10 cellular contexts compared by ENCODE assay signal in genomic region chr12:92185052-92185451, GRCh38. TPM values are rescaled to one million over a fixed set of nuclear protein-coding genes. Genes with fewer than 3 reads are reported as not detected.
DNase-seq lines count a peak whose midpoint lies in the region; ATAC-seq, FAIRE-seq and TF ChIP-seq lines count a peak whose summit lies in the region.
"Had no signal": no experiment of that assay in that cellular context is flagged by ENCODE, and none has a peak within 500 bp of the region (broad histone marks: within the 10 kb centered on the region; RNA-seq: fewer than 3 reads in every experiment).

No MANE protein-coding gene starts in this region.

- H2BK15ac ChIP-seq in mesenchymal stem cell (ENCODE audit: low read depth, poor library complexity, severe bottlenecking), result no peak overlapping the region

- no peak overlapping the region for H3K4ac ChIP-seq in mesenchymal stem cell (ENCODE audit: low read depth in 1 of 2, low read length in 2 of 2)

- no peaks in the 10 kb centered on the region for H3K79me1 ChIP-seq in mesenchymal stem cell (replicated peaks; ENCODE audit: low read length, poor library complexity, severe bottlenecking)

- no peak overlapping the region for H3K18ac ChIP-seq in mesenchymal stem cell (ENCODE audit: low read depth in 1 of 2, low read length in 2 of 2)

- no peak overlapping the region for H3K27ac ChIP-seq in body of pancreas
- no peak overlapping the region for H3K27ac ChIP-seq in mesenchymal stem cell (ENCODE audit: low read length, poor library complexity, severe bottlenecking)
- H3K27ac ChIP-seq in caudate nucleus (ENCODE audit: low read depth, low read length), result no peak overlapping the region

- H3K23ac ChIP-seq in mesenchymal stem cell (ENCODE audit: low read length in 2 of 2), result no peak overlapping the region

- no peak overlapping the region for H3K9ac ChIP-seq in mesenchymal stem cell (ENCODE audit: low read length)

- DNase-seq in GM12892 (ENCODE audit: insufficient read length) (no peak), body of pancreas (no peak), mesenchymal stem cell (no peak), caudate nucleus (lab: John Stamatoyannopoulos, UW) (no peak)
- DNase-seq in stimulated activated naive CD4-positive, alpha-beta T cell treated with Interleukin-2 at 50 U/mL for 16 hours (lab: John Stamatoyannopoulos, UW), result no peak
- DNase-seq: left colon had no signal

- intact Hi-C loops in body of pancreas (cut with DNase I), result no loop called here

- peak; percentile 37; the same call in 1 of the 2 replicates for TF ChIP-seq POLR2A in GM12892 (IDR thresholded peaks at IDR 0.05; ENCODE audit: low read depth, low read length)
- TF ChIP-seq POLR2A in body of pancreas (IDR thresholded peaks at IDR 0.05), result no peak

- no peak overlapping the region for H3K14ac ChIP-seq in mesenchymal stem cell (ENCODE audit: low read length in 2 of 2)

- peak overlapping the region; percentile 74 for H3K27ac Mint-ChIP-seq in activated naive CD8-positive, alpha-beta T cell

- H2AK5ac ChIP-seq in mesenchymal stem cell (ENCODE audit: low read length, severe bottlenecking), result no peak overlapping the region

- H2BK5ac ChIP-seq in mesenchymal stem cell (ENCODE audit: low read depth, low read length, poor library complexity, severe bottlenecking), result no peak overlapping the region

- H2BK120ac ChIP-seq in mesenchymal stem cell (ENCODE audit: low read depth, low read length), result no peak overlapping the region

- no peaks in the 10 kb centered on the region for H3K27me3 Mint-ChIP-seq in activated naive CD8-positive, alpha-beta T cell

- peak overlapping the region; percentile 83 for H3K4me3 Mint-ChIP-seq in activated naive CD8-positive, alpha-beta T cell

- H3K36me3 ChIP-seq in body of pancreas (replicated peaks in 1 of 2; ENCODE audit: insufficient read depth in 1 of 2, low read depth in 2 of 2), result no peaks in the 10 kb centered on the region
- H3K36me3 ChIP-seq in mesenchymal stem cell (ENCODE audit: control insufficient read depth in 1 of 2, insufficient read depth in 2 of 2, low read depth in 1 of 2, low read length in 2 of 2), result no peaks in the 10 kb centered on the region

- H3K4me1 ChIP-seq in body of pancreas (no peaks in the 10 kb centered on the region), mesenchymal stem cell (ENCODE audit: control insufficient read depth, insufficient read depth, low read depth, low read length) (no peaks in the 10 kb centered on the region)

- FAIRE-seq in GM12892 (lab: Jason Lieb, UNC), result peak; percentile 97
- FAIRE-seq: bronchial epithelial cell had no signal

- H2BK12ac ChIP-seq in mesenchymal stem cell (ENCODE audit: low read length in 2 of 2), result no peak overlapping the region

- H4K91ac ChIP-seq in mesenchymal stem cell (ENCODE audit: low read length), result no peak overlapping the region

- peaks cover 4% of the 10 kb centered on the region for H3K36me3 Mint-ChIP-seq in activated naive CD8-positive, alpha-beta T cell

- H3K4me3 ChIP-seq in body of pancreas (no peak overlapping the region), mesenchymal stem cell (ENCODE audit: insufficient read depth in 1 of 2, low read depth in 1 of 2, low read length in 2 of 2) (no peak overlapping the region)

- H3K27me3 ChIP-seq in body of pancreas (no peaks in the 10 kb centered on the region), mesenchymal stem cell (ENCODE audit: control insufficient read depth in 1 of 2, insufficient read depth in 1 of 2, low read length in 2 of 2) (no peaks in the 10 kb centered on the region)

- H4K8ac ChIP-seq in mesenchymal stem cell (ENCODE audit: low read length), result no peak overlapping the region

- H3K9me3 Mint-ChIP-seq in activated naive CD8-positive, alpha-beta T cell (ENCODE audit: low read depth), result no peaks in the 10 kb centered on the region

- no peak for TF ChIP-seq CTCF in body of pancreas (IDR thresholded peaks at IDR 0.05)

- peaks cover 59% of the 10 kb centered on the region for H3K4me1 Mint-ChIP-seq in activated naive CD8-positive, alpha-beta T cell (ENCODE audit: low read depth)

- no peaks in the 10 kb centered on the region for H3K9me3 ChIP-seq in body of pancreas
- H3K9me3 ChIP-seq in mesenchymal stem cell (ENCODE audit: control insufficient read depth, low read length), result no peaks in the 10 kb centered on the region

- no peak overlapping the region for H2AFZ ChIP-seq in mesenchymal stem cell (ENCODE audit: low read depth, low read length)

- no peak overlapping the region for H3K4me2 ChIP-seq in mesenchymal stem cell (ENCODE audit: low read length, poor library complexity, severe bottlenecking)

- peak; percentile 60 for ATAC-seq in GM19468 (IDR thresholded peaks at IDR 0.05; ENCODE audit: extremely low read depth, unreplicated experiment)
- peak; percentile 57 for ATAC-seq in HG03342 (IDR thresholded peaks at IDR 0.05; ENCODE audit: unreplicated experiment)
- no peak for ATAC-seq in body of pancreas
- ATAC-seq: left colon had no signal

RNA-seq across cellular contexts. Expression of gene BTG1, which starts 39.4 kb away (rescaled TPM):
- 123 TPM for polyA plus RNA-seq in GM12892 (2012; ENCODE audit: missing spikeins)
- 10 to 100 TPM; 48.5 to 53.7 TPM for total RNA-seq in body of pancreas
- polyA plus RNA-seq in mesenchymal stem cell (2013, experiment 1 of 2), result 51.7 TPM
- 55.6 TPM for polyA plus RNA-seq in mesenchymal stem cell (2013, experiment 2 of 2)
